30 cellular contexts compared by ENCODE assay signal in genomic region chr11:89442801-89443200, GRCh38. TPM values are rescaled to one million over a fixed set of nuclear protein-coding genes. Genes with fewer than 3 reads are reported as not detected.
"Had no signal": no experiment of that assay in that cellular context is flagged by ENCODE, and none has a peak within 500 bp of the region (broad histone marks: within the 10 kb centered on the region; RNA-seq: fewer than 3 reads in every experiment).

No MANE protein-coding gene starts in this region.

- ATAC-seq: activated T-cell treated with anti-CD3 and anti-CD28 coated beads, Interleukin-2, amount 50 U/mL, for 72 hours; body of pancreas; Panc1; Right ventricle myocardium inferior had no signal

- H3K36me3 Mint-ChIP-seq: activated naive CD4-positive, alpha-beta T cell treated with anti-CD3 and anti-CD28 coated beads, Interleukin-2, amount 10 ng/mL, durations not matched to agents 7 days and 5 days; activated naive CD8-positive, alpha-beta T cell treated with anti-CD3 and anti-CD28 coated beads, Interleukin-2, amount 10 ng/mL, durations not matched to agents 7 days and 5 days had no signal

- DNase-seq: activated CD4-positive, alpha-beta memory T cell treated with anti-CD3 and anti-CD28 coated beads, Interleukin-2, amount 10 ng/mL, durations not matched to agents 7 days and 5 days; activated CD4-positive, alpha-beta T cell treated with anti-CD3 and anti-CD28 coated beads, Interleukin-2, amount 50 U/mL, for 1 hour; activated CD4-positive, CD25-positive, alpha-beta regulatory T cell; activated gamma-delta T cell treated with Interleukin-2 at 50 U/mL for 16 hours; activated naive CD4-positive, alpha-beta T cell treated with anti-CD3 and anti-CD28 coated beads, Interleukin-2, amount 10 ng/mL, durations not matched to agents 7 days and 5 days; activated naive CD8-positive, alpha-beta T cell treated with anti-CD3 and anti-CD28 coated beads, Interleukin-2, amount 10 ng/mL, durations not matched to agents 7 days and 5 days; activated T-cell treated with anti-CD3 and anti-CD28 coated beads for 4 hours; activated T-cell treated with anti-CD3 and anti-CD28 coated beads, Interleukin-2, amount 50 U/mL, for 72 hours; adrenal gland; anterior cingulate cortex; body of pancreas; Kasumi-1; KBM-7; NCI-H1105 treated with DMSO at 0.1 percent for 48 hours; NCI-H1436 treated with DMSO at 0.1 percent for 48 hours; NCI-H187; NCI-H2171; NCI-H2227 treated with DMSO at 0.1 percent for 48 hours; NCI-H446 treated with DMSO at 0.1 percent for 48 hours; NCI-H524 treated with DMSO at 0.1 percent for 48 hours; OCI-M1; RPMI8226; T-helper 1 cell had no signal

- H3K27me3 Mint-ChIP-seq: activated CD4-positive, alpha-beta memory T cell treated with anti-CD3 and anti-CD28 coated beads, Interleukin-2, amount 10 ng/mL, durations not matched to agents 7 days and 5 days; activated naive CD4-positive, alpha-beta T cell treated with anti-CD3 and anti-CD28 coated beads, Interleukin-2, amount 10 ng/mL, durations not matched to agents 7 days and 5 days; activated naive CD8-positive, alpha-beta T cell treated with anti-CD3 and anti-CD28 coated beads, Interleukin-2, amount 10 ng/mL, durations not matched to agents 7 days and 5 days had no signal

- H3K9me3 ChIP-seq: adrenal gland, body of pancreas, SK-N-SH had no signal

- H3K4me3 ChIP-seq: adrenal gland, body of pancreas had no signal

- H3K4me3 Mint-ChIP-seq: activated CD4-positive, alpha-beta memory T cell treated with anti-CD3 and anti-CD28 coated beads, Interleukin-2, amount 10 ng/mL, durations not matched to agents 7 days and 5 days; activated naive CD4-positive, alpha-beta T cell treated with anti-CD3 and anti-CD28 coated beads, Interleukin-2, amount 10 ng/mL, durations not matched to agents 7 days and 5 days; activated naive CD8-positive, alpha-beta T cell treated with anti-CD3 and anti-CD28 coated beads, Interleukin-2, amount 10 ng/mL, durations not matched to agents 7 days and 5 days; activated T-cell treated with anti-CD3 and anti-CD28 coated beads, Interleukin-2, amount 50 U/mL, for 72 hours had no signal

- H3K27ac ChIP-seq: adrenal gland, body of pancreas, VCaP had no signal

- H3K36me3 ChIP-seq: adrenal gland had no signal

- H3K4me1 Mint-ChIP-seq: activated CD4-positive, alpha-beta memory T cell treated with anti-CD3 and anti-CD28 coated beads, Interleukin-2, amount 10 ng/mL, durations not matched to agents 7 days and 5 days; activated naive CD4-positive, alpha-beta T cell treated with anti-CD3 and anti-CD28 coated beads, Interleukin-2, amount 10 ng/mL, durations not matched to agents 7 days and 5 days; activated naive CD8-positive, alpha-beta T cell treated with anti-CD3 and anti-CD28 coated beads, Interleukin-2, amount 10 ng/mL, durations not matched to agents 7 days and 5 days had no signal

- H3K27ac Mint-ChIP-seq: activated CD4-positive, alpha-beta memory T cell treated with anti-CD3 and anti-CD28 coated beads, Interleukin-2, amount 10 ng/mL, durations not matched to agents 7 days and 5 days; activated naive CD4-positive, alpha-beta T cell treated with anti-CD3 and anti-CD28 coated beads, Interleukin-2, amount 10 ng/mL, durations not matched to agents 7 days and 5 days; activated naive CD8-positive, alpha-beta T cell treated with anti-CD3 and anti-CD28 coated beads, Interleukin-2, amount 10 ng/mL, durations not matched to agents 7 days and 5 days; activated T-cell treated with anti-CD3 and anti-CD28 coated beads, Interleukin-2, amount 50 U/mL, for 72 hours; activated T-helper 2 cell treated with anti-CD3 and anti-CD28 coated beads, Interferon-gamma antibody, Interleukin-2, Interleukin-4, amounts not matched to agents 10 μg/mL and 5 μg/mL and 100 μg/mL, durations not matched to agents 14 hours and 24 hours and 36 hours had no signal

- H3K9me3 Mint-ChIP-seq: activated CD4-positive, alpha-beta memory T cell treated with anti-CD3 and anti-CD28 coated beads, Interleukin-2, amount 10 ng/mL, durations not matched to agents 7 days and 5 days; activated naive CD4-positive, alpha-beta T cell treated with anti-CD3 and anti-CD28 coated beads, Interleukin-2, amount 10 ng/mL, durations not matched to agents 7 days and 5 days; activated naive CD8-positive, alpha-beta T cell treated with anti-CD3 and anti-CD28 coated beads, Interleukin-2, amount 10 ng/mL, durations not matched to agents 7 days and 5 days; activated T-helper 2 cell treated with anti-CD3 and anti-CD28 coated beads, Interferon-gamma antibody, Interleukin-2, Interleukin-4, amounts not matched to agents 10 μg/mL and 5 μg/mL and 100 μg/mL, durations not matched to agents 14 hours and 24 hours and 36 hours had no signal

- H3K4me1 ChIP-seq: adrenal gland, body of pancreas had no signal

- H3K27me3 ChIP-seq: adrenal gland, body of pancreas had no signal

RNA-seq across cellular contexts. Expression of gene NOX4, which starts 48.4 kb away (rescaled TPM):
- total RNA-seq: activated CD4-positive, alpha-beta memory T cell treated with anti-CD3 and anti-CD28 coated beads, Interleukin-2, amount 10 ng/mL, durations not matched to agents 7 days and 5 days; activated CD8-positive, alpha-beta memory T cell treated with anti-CD3 and anti-CD28 coated beads for 36 hours; activated naive CD8-positive, alpha-beta T cell treated with anti-CD3 and anti-CD28 coated beads, Interleukin-2, amount 10 ng/mL, durations not matched to agents 7 days and 5 days; activated T-cell treated with anti-CD3 and anti-CD28 coated beads, Interleukin-2, amount 50 U/mL, for 72 hours; activated T-helper 2 cell treated with anti-CD3 and anti-CD28 coated beads, Interferon-gamma antibody, Interleukin-2, Interleukin-4, amounts not matched to agents 10 μg/mL and 5 μg/mL and 100 μg/mL, durations not matched to agents 14 hours and 24 hours and 36 hours; T-helper 2 cell treated with Interferon-gamma antibody and Interleukin-4, amounts not matched to agents 100 ng/mL and 5 ng/mL, for 36 hours had no signal
